ENCODE assay signal across 8 cellular contexts in the genomic region with DNA sequence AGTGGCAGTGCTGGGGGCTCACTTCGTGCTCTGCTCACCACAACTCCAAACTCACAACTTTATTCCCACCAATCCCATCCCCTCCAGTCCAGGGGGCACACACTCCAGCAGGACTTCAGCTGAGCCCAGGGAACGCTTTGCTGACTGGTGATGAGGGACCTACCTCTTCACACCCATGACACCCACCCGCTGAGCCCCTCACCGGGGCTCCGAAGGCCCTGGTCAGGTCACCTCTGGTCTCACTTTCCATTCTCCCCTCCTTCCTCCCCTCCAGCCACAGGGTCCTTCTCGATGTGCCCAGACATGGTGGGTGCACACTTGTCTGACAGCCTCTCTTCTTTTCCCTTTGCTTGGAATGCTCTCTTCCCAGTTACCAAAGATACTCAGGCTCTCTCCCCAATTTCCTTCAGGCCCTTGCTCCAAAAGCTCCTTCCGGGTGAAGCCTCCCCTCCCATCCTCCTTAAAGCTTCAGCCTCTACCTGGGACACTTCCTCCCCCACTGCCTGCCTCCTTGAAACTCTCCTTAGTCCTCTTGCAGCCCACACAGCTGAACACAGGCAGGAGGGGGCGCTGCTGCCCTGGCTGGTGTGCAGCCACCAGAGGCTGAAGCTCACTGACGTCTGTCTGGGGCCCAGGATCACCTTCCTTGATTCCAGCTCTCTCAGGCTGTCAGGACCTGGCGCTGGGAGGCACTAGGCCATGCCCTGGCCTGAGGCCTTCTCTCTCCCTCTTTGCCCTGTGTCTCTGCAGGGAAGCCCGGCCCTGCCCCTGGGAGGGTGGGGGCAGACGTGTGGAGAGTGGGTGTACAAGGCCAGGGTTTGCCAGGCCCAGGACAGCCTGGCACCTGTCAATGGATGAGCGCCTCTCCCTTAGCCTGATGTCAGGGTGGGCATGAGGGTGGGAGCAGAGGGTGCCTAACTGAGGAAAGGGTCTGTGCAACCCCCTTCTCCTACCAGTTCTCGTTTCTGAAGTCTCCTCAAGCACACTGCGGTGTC. TPM values are rescaled to one million over a fixed set of nuclear protein-coding genes. Genes with fewer than 3 reads are reported as not detected.
A peak's percentile ranks its signal among the peaks of the same experiment; 100 is the strongest.
DNase-seq lines count a peak whose midpoint lies in the region; ATAC-seq and TF ChIP-seq lines count a peak whose summit lies in the region.

No MANE protein-coding gene starts in this region.

- H3K4me1 ChIP-seq in gastroesophageal sphincter, result peaks cover 0 to 15% (median 7%) of the 10 kb centered on the region in 3 donors

- peak; percentile 53 to 89 (median 82) for TF ChIP-seq CTCF in gastroesophageal sphincter (IDR thresholded peaks at IDR 0.05)

- DNase-seq in COR-L47 (lab: John Stamatoyannopoulos, UW) (peak; percentile 28), HCEC 1CT (peak; percentile 65), NCI-H460 (ENCODE audit: extremely low read depth, low read depth) (peak; percentile 46), activated T-cell treated with anti-CD3 and anti-CD28 coated beads for 48 hours (ENCODE audit: low read depth) (peak; percentile 66), posterior vena cava (ENCODE audit: low spot score) (peak; percentile 94), cortex of kidney (lab: John Stamatoyannopoulos, UW) (no peak)

- H3K36me3 ChIP-seq in gastroesophageal sphincter, result no peaks in the 10 kb centered on the region

- no peaks in the 10 kb centered on the region for H3K27me3 ChIP-seq in gastroesophageal sphincter

- H3K27ac ChIP-seq in gastroesophageal sphincter, result peak overlapping the region in 2 of 4 donors; percentile 8 to 66

- ATAC-seq in gastroesophageal sphincter (peak; percentile 80), GM19023 (IDR thresholded peaks at IDR 0.05; ENCODE audit: unreplicated experiment) (no peak)

- WGBS in gastroesophageal sphincter (ENCODE audit: low coverage in 1 of 2), 2 donors, result 36 to 90% methylated on average over 3 to 5 of the region's 15 CpGs

- intact Hi-C loops in posterior vena cava (cut with DNase I), result no loop called here

- TF ChIP-seq EP300 in gastroesophageal sphincter (IDR thresholded peaks at IDR 0.05), result no peak

- no peaks in the 10 kb centered on the region for H3K9me3 ChIP-seq in gastroesophageal sphincter

- TF ChIP-seq POLR2A in gastroesophageal sphincter (IDR thresholded peaks at IDR 0.05), result no peak

- peak overlapping the region in 1 of 2 donors; percentile 5 for H3K4me3 ChIP-seq in gastroesophageal sphincter

RNA-seq across cellular contexts. Expression of a gene that starts 1.6 kb away (rescaled TPM):
- not detected in 2 replicates for total RNA-seq in NCI-H460 (2014; rRNA removed; shearing (Covaris generic))
- not detected in 2 replicates for polyA plus RNA-seq in NCI-H460 (2014; cell fraction: nucleus; rRNA removed)
- 1 to 10 TPM in 3 of 4 donors, under 1 TPM in 1; 0.64 to 6.4 (median 3.0) TPM for total RNA-seq in gastroesophageal sphincter
- 1 to 10 TPM; 3.9 to 4.5 TPM for total RNA-seq in posterior vena cava
